ENCODE assay signal across 8 cellular contexts in genomic region chr2:121974919-121975654, GRCh38.
A peak's percentile ranks its signal among the peaks of the same experiment; 100 is the strongest.
DNase-seq lines count a peak whose midpoint lies in the region; ATAC-seq and TF ChIP-seq lines count a peak whose summit lies in the region.

No MANE protein-coding gene starts in this region.

- 3% methylated on average over 13 of the region's 13 CpGs for WGBS in right cardiac atrium

- TF ChIP-seq CTCF in NB4 (IDR thresholded peaks at IDR 0.05; ENCODE audit: low read depth, low read length): peak; percentile 43

- intact Hi-C loops in right cardiac atrium (cut with DNase I): no loop called here

- H3K27ac ChIP-seq in SK-N-MC (no peak overlapping the region), right cardiac atrium (ENCODE audit: low read length) (no peak overlapping the region)

- H3K9me3 ChIP-seq in SK-N-MC (ENCODE audit: low read depth, low read length): 0 out of 2 replicates have a peak, but pooled peaks cover 2% of the 10 kb centered on the region
- H3K9me3 ChIP-seq in right cardiac atrium (ENCODE audit: control insufficient read depth, low read length): no peaks in the 10 kb centered on the region

- no peaks in the 10 kb centered on the region for H3K4me1 ChIP-seq in right cardiac atrium (ENCODE audit: control insufficient read depth, insufficient read depth, low read length)

- no peak for TF ChIP-seq POLR2A in NB4 (IDR thresholded peaks at IDR 0.05; ENCODE audit: extremely low read depth, insufficient read length)

- peak; percentile 14 for DNase-seq in activated gamma-delta T cell treated with Interleukin-2 at 50 U/mL for 16 hours
- no peak for DNase-seq in activated gamma-delta T cell (lab: John Stamatoyannopoulos, UW)
- DNase-seq in NB4 (ENCODE audit: low read depth): peak; percentile 80
- peak; percentile 81 for DNase-seq in SK-N-MC (ENCODE audit: low read depth, low spot score)
- peak in 44 of 58 donors; percentile 6 to 81 (median 27) for DNase-seq in anterior cingulate cortex (lab: John Stamatoyannopoulos, UW)
- peak; percentile 46 to 76 (median 72) for DNase-seq in right cardiac atrium
- DNase-seq in retina: peak; percentile 82

- ATAC-seq in HG02678 (IDR thresholded peaks at IDR 0.05; ENCODE audit: unreplicated experiment) (peak; percentile 95), right cardiac atrium (peak; percentile 89 to 92)

- H3K4me3 ChIP-seq in NB4 (ENCODE audit: low read depth, low read length) (no peak overlapping the region), SK-N-MC (peak overlapping the region; percentile 53; the same call in 1 of the 2 replicates), right cardiac atrium (ENCODE audit: low read length) (peak overlapping the region; percentile 14)

- H3K9ac ChIP-seq in SK-N-MC (ENCODE audit: insufficient read length): no peak overlapping the region

- no peaks in the 10 kb centered on the region for H3K27me3 ChIP-seq in right cardiac atrium (ENCODE audit: control insufficient read depth, insufficient read depth)

- no peaks in the 10 kb centered on the region for H3K36me3 ChIP-seq in SK-N-MC (ENCODE audit: insufficient read depth, low read length)
